1 cellular context compared by ENCODE assay signal in genomic region chr2:119433636-119434327, GRCh38.
TF ChIP-seq lines count a peak whose summit lies in the region.

No MANE protein-coding gene starts in this region.

TF ChIP-seq in HepG2, 621 proteins besides CTCF, POLR2A, EP300 and RAD21 (continued from another document):
- TF ChIP-seq CSRNP2 (CRISPR knock-in tag; conservative IDR thresholded peaks at IDR 0.05; ENCODE audit: low read depth) (no peak), KAT8 (CRISPR knock-in tag; IDR thresholded peaks at IDR 0.05) (peak; percentile 47; the same call in 1 of the 2 replicates), SP5 (CRISPR knock-in tag; IDR thresholded peaks at IDR 0.05; ENCODE audit: borderline replicate concordance, low read depth) (peak; percentile 31; the same call in 1 of the 2 replicates), HNRNPH1 (optimal IDR thresholded peaks at IDR 0.05; ENCODE audit: low read depth, low read length) (no peak), XBP1 (CRISPR knock-in tag; IDR thresholded peaks at IDR 0.05) (no peak), MAF1 (CRISPR knock-in tag; IDR thresholded peaks at IDR 0.05; ENCODE audit: borderline replicate concordance) (no peak), RBFOX2 (IDR thresholded peaks at IDR 0.05; ENCODE audit: low read depth, low read length) (peak; percentile 38; the same call in 1 of the 2 replicates), RBM22 (optimal IDR thresholded peaks at IDR 0.05; ENCODE audit: low read length) (no peak), ZNF670 (CRISPR knock-in tag; IDR thresholded peaks at IDR 0.05; ENCODE audit: borderline replicate concordance) (no peak), THAP8 (CRISPR knock-in tag; IDR thresholded peaks at IDR 0.05; ENCODE audit: borderline replicate concordance) (no peak), PRPF4 (IDR thresholded peaks at IDR 0.05; ENCODE audit: low read depth, low read length, poor library complexity, severe bottlenecking) (no peak), SATB2 (CRISPR knock-in tag; IDR thresholded peaks at IDR 0.05) (no peak), RXRA (CRISPR knock-in tag; IDR thresholded peaks at IDR 0.05) (peak; percentile 35; the same call in 1 of the 2 replicates), ZNF619 (CRISPR knock-in tag; IDR thresholded peaks at IDR 0.05) (no peak)
- TF ChIP-seq, protein P1, sequence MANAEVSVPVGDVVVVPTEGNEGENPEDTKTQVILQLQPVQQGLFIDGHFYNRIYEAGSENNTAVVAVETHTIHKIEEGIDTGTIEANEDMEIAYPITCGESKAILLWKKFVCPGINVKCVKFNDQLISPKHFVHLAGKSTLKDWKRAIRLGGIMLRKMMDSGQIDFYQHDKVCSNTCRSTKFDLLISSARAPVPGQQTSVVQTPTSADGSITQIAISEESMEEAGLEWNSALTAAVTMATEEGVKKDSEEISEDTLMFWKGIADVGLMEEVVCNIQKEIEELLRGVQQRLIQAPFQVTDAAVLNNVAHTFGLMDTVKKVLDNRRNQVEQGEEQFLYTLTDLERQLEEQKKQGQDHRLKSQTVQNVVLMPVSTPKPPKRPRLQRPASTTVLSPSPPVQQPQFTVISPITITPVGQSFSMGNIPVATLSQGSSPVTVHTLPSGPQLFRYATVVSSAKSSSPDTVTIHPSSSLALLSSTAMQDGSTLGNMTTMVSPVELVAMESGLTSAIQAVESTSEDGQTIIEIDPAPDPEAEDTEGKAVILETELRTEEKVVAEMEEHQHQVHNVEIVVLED (CRISPR knock-in tag; IDR thresholded peaks at IDR 0.05; ENCODE audit: borderline replicate concordance): no peak
- TF ChIP-seq, protein P2, sequence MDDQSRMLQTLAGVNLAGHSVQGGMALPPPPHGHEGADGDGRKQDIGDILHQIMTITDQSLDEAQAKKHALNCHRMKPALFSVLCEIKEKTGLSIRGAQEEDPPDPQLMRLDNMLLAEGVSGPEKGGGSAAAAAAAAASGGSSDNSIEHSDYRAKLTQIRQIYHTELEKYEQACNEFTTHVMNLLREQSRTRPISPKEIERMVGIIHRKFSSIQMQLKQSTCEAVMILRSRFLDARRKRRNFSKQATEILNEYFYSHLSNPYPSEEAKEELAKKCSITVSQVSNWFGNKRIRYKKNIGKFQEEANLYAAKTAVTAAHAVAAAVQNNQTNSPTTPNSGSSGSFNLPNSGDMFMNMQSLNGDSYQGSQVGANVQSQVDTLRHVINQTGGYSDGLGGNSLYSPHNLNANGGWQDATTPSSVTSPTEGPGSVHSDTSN (CRISPR knock-in tag; IDR thresholded peaks at IDR 0.05; ENCODE audit: borderline replicate concordance): no peak
